In the genomic region with DNA sequence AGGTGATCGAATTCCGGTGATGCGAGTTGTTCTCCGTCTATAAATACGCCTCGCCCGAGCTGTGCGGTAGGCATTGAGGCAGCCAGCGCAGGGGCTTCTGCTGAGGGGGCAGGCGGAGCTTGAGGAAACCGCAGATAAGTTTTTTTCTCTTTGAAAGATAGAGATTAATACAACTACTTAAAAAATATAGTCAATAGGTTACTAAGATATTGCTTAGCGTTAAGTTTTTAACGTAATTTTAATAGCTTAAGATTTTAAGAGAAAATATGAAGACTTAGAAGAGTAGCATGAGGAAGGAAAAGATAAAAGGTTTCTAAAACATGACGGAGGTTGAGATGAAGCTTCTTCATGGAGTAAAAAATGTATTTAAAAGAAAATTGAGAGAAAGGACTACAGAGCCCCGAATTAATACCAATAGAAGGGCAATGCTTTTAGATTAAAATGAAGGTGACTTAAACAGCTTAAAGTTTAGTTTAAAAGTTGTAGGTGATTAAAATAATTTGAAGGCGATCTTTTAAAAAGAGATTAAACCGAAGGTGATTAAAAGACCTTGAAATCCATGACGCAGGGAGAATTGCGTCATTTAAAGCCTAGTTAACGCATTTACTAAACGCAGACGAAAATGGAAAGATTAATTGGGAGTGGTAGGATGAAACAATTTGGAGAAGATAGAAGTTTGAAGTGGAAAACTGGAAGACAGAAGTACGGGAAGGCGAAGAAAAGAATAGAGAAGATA, we compare ENCODE assay signal across 1 cellular context.
A peak's percentile ranks its signal among the peaks of the same experiment; 100 is the strongest.
TF ChIP-seq lines count a peak whose summit lies in the region.

A gene (plus strand): TSS at position 69 of the 736 bp plus-strand sequence.

TF ChIP-seq in K562, 482 proteins besides CTCF, POLR2A, EP300 and RAD21 (continued from another document and continues in another):
- TF ChIP-seq, protein P1, sequence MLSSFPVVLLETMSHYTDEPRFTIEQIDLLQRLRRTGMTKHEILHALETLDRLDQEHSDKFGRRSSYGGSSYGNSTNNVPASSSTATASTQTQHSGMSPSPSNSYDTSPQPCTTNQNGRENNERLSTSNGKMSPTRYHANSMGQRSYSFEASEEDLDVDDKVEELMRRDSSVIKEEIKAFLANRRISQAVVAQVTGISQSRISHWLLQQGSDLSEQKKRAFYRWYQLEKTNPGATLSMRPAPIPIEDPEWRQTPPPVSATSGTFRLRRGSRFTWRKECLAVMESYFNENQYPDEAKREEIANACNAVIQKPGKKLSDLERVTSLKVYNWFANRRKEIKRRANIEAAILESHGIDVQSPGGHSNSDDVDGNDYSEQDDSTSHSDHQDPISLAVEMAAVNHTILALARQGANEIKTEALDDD (IDR thresholded peaks at IDR 0.05): peak; percentile 25; the same call in 1 of the 2 replicates
- peak; percentile 67 for TF ChIP-seq RBFOX2 (IDR thresholded peaks at IDR 0.05; ENCODE audit: low read depth, low read length)
- TF ChIP-seq TAF7 (tag; IDR thresholded peaks at IDR 0.05): peak; percentile 98
- TF ChIP-seq EHMT2 (IDR thresholded peaks at IDR 0.05): no peak
- TF ChIP-seq MIER1 (IDR thresholded peaks at IDR 0.05; ENCODE audit: low read depth): no peak
- 0 out of 2 replicates have a peak, but pooled peaks have one; percentile 43 for TF ChIP-seq SIN3B (IDR thresholded peaks at IDR 0.05; ENCODE audit: low read depth)
- TF ChIP-seq, protein P2, sequence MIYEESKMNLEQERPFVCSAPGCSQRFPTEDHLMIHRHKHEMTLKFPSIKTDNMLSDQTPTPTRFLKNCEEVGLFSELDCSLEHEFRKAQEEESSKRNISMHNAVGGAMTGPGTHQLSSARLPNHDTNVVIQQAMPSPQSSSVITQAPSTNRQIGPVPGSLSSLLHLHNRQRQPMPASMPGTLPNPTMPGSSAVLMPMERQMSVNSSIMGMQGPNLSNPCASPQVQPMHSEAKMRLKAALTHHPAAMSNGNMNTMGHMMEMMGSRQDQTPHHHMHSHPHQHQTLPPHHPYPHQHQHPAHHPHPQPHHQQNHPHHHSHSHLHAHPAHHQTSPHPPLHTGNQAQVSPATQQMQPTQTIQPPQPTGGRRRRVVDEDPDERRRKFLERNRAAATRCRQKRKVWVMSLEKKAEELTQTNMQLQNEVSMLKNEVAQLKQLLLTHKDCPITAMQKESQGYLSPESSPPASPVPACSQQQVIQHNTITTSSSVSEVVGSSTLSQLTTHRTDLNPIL (CRISPR knock-in tag; IDR thresholded peaks at IDR 0.05): peak; percentile 98
- peak; percentile 78 for TF ChIP-seq NELFE (IDR thresholded peaks at IDR 0.05; ENCODE audit: insufficient read depth, insufficient read length)
- TF ChIP-seq MAFK (IDR thresholded peaks at IDR 0.05; ENCODE audit: low read length): peak; percentile 41; the same call in 1 of the 2 replicates
- TF ChIP-seq, protein P3, sequence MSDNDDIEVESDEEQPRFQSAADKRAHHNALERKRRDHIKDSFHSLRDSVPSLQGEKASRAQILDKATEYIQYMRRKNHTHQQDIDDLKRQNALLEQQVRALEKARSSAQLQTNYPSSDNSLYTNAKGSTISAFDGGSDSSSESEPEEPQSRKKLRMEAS (CRISPR knock-in tag; IDR thresholded peaks at IDR 0.05): peak; percentile 53; the same call in 1 of the 2 replicates
- TF ChIP-seq, protein P4, sequence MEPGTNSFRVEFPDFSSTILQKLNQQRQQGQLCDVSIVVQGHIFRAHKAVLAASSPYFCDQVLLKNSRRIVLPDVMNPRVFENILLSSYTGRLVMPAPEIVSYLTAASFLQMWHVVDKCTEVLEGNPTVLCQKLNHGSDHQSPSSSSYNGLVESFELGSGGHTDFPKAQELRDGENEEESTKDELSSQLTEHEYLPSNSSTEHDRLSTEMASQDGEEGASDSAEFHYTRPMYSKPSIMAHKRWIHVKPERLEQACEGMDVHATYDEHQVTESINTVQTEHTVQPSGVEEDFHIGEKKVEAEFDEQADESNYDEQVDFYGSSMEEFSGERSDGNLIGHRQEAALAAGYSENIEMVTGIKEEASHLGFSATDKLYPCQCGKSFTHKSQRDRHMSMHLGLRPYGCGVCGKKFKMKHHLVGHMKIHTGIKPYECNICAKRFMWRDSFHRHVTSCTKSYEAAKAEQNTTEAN (CRISPR knock-in tag; IDR thresholded peaks at IDR 0.05): no peak
- TF ChIP-seq, protein P5, sequence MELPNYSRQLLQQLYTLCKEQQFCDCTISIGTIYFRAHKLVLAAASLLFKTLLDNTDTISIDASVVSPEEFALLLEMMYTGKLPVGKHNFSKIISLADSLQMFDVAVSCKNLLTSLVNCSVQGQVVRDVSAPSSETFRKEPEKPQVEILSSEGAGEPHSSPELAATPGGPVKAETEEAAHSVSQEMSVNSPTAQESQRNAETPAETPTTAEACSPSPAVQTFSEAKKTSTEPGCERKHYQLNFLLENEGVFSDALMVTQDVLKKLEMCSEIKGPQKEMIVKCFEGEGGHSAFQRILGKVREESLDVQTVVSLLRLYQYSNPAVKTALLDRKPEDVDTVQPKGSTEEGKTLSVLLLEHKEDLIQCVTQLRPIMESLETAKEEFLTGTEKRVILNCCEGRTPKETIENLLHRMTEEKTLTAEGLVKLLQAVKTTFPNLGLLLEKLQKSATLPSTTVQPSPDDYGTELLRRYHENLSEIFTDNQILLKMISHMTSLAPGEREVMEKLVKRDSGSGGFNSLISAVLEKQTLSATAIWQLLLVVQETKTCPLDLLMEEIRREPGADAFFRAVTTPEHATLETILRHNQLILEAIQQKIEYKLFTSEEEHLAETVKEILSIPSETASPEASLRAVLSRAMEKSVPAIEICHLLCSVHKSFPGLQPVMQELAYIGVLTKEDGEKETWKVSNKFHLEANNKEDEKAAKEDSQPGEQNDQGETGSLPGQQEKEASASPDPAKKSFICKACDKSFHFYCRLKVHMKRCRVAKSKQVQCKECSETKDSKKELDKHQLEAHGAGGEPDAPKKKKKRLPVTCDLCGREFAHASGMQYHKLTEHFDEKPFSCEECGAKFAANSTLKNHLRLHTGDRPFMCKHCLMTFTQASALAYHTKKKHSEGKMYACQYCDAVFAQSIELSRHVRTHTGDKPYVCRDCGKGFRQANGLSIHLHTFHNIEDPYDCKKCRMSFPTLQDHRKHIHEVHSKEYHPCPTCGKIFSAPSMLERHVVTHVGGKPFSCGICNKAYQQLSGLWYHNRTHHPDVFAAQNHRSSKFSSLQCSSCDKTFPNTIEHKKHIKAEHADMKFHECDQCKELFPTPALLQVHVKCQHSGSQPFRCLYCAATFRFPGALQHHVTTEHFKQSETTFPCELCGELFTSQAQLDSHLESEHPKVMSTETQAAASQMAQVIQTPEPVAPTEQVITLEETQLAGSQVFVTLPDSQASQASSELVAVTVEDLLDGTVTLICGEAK (IDR thresholded peaks at IDR 0.05): 0 out of 2 replicates have a peak, but pooled peaks have one; percentile 52
- TF ChIP-seq, protein P5 (CRISPR knock-in tag; IDR thresholded peaks at IDR 0.05): peak; percentile 58; the same call in 1 of the 2 replicates
- peak; percentile 8 for TF ChIP-seq DDX20 (tag; IDR thresholded peaks at IDR 0.05; ENCODE audit: low read depth)
- peak; percentile 28 for TF ChIP-seq ZNF146 (CRISPR knock-in tag; IDR thresholded peaks at IDR 0.05; ENCODE audit: unreplicated experiment)
- TF ChIP-seq ZNF695 (CRISPR knock-in tag; IDR thresholded peaks at IDR 0.05): peak; percentile 96
- TF ChIP-seq MEF2A (IDR thresholded peaks at IDR 0.05; ENCODE audit: control insufficient read depth, low read depth, low read length): peak; percentile 94
- 0 out of 2 replicates have a peak, but pooled peaks have one; percentile 52 for TF ChIP-seq SRSF1 (IDR thresholded peaks at IDR 0.05; ENCODE audit: low read depth, low read length)
- TF ChIP-seq ZNF696 (CRISPR knock-in tag; conservative IDR thresholded peaks at IDR 0.05): peak; percentile 94
- peak; percentile 79 for TF ChIP-seq TCFL5 (CRISPR knock-in tag; conservative IDR thresholded peaks at IDR 0.05)
- TF ChIP-seq MTA1 (IDR thresholded peaks at IDR 0.05; ENCODE audit: borderline replicate concordance): no peak; the same call in 1 of the 2 replicates
- 0 out of 2 replicates have a peak, but pooled peaks have one; percentile 5 for TF ChIP-seq KLF1 (tag; IDR thresholded peaks at IDR 0.05)
- peak; percentile 75 for TF ChIP-seq MECOM (CRISPR knock-in tag; IDR thresholded peaks at IDR 0.05)
- no peak for TF ChIP-seq C11orf30 (IDR thresholded peaks at IDR 0.05; ENCODE audit: low read depth)
- peak; percentile 59; the same call in 1 of the 2 replicates for TF ChIP-seq PHB2 (IDR thresholded peaks at IDR 0.05; ENCODE audit: low read depth)
- TF ChIP-seq TBL1XR1 (IDR thresholded peaks at IDR 0.05; ENCODE audit: low read length in 2 of 2): peak; percentile 87 to 92
- TF ChIP-seq TRIM24 (IDR thresholded peaks at IDR 0.05): peak in 1 of 2 experiments; percentile 30; a peak in 1 of 4 replicates
- TF ChIP-seq TAF9B (IDR thresholded peaks at IDR 0.05; ENCODE audit: partially characterized antibody): peak; percentile 96
- TF ChIP-seq, protein P6, sequence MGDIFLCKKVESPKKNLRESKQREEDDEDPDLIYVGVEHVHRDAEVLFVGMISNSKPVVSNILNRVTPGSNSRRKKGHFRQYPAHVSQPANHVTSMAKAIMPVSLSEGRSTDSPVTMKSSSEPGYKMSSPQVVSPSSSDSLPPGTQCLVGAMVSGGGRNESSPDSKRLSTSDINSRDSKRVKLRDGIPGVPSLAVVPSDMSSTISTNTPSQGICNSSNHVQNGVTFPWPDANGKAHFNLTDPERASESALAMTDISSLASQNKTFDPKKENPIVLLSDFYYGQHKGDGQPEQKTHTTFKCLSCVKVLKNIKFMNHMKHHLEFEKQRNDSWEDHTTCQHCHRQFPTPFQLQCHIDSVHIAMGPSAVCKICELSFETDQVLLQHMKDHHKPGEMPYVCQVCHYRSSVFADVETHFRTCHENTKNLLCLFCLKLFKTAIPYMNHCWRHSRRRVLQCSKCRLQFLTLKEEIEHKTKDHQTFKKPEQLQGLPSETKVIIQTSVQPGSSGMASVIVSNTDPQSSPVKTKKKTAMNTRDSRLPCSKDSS (IDR thresholded peaks at IDR 0.05; ENCODE audit: low read depth, partially characterized antibody): no peak
- peak; percentile 100 for TF ChIP-seq ZNF253 (CRISPR knock-in tag; conservative IDR thresholded peaks at IDR 0.05)
- peak; percentile 99 for TF ChIP-seq NFXL1 (CRISPR knock-in tag; IDR thresholded peaks at IDR 0.05)
- TF ChIP-seq POLR2G (IDR thresholded peaks at IDR 0.05; ENCODE audit: low read depth, low read length): peak; percentile 81; the same call in 1 of the 2 replicates
- TF ChIP-seq OTX1 (CRISPR knock-in tag; IDR thresholded peaks at IDR 0.05): peak; percentile 100
- TF ChIP-seq, protein P7, sequence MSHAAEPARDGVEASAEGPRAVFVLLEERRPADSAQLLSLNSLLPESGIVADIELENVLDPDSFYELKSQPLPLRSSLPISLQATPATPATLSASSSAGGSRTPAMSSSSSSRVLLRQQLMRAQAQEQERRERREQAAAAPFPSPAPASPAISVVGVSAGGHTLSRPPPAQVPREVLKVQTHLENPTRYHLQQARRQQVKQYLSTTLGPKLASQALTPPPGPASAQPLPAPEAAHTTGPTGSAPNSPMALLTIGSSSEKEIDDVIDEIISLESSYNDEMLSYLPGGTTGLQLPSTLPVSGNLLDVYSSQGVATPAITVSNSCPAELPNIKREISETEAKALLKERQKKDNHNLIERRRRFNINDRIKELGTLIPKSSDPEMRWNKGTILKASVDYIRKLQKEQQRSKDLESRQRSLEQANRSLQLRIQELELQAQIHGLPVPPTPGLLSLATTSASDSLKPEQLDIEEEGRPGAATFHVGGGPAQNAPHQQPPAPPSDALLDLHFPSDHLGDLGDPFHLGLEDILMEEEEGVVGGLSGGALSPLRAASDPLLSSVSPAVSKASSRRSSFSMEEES (CRISPR knock-in tag; IDR thresholded peaks at IDR 0.05): peak; percentile 73
- TF ChIP-seq, protein P8, sequence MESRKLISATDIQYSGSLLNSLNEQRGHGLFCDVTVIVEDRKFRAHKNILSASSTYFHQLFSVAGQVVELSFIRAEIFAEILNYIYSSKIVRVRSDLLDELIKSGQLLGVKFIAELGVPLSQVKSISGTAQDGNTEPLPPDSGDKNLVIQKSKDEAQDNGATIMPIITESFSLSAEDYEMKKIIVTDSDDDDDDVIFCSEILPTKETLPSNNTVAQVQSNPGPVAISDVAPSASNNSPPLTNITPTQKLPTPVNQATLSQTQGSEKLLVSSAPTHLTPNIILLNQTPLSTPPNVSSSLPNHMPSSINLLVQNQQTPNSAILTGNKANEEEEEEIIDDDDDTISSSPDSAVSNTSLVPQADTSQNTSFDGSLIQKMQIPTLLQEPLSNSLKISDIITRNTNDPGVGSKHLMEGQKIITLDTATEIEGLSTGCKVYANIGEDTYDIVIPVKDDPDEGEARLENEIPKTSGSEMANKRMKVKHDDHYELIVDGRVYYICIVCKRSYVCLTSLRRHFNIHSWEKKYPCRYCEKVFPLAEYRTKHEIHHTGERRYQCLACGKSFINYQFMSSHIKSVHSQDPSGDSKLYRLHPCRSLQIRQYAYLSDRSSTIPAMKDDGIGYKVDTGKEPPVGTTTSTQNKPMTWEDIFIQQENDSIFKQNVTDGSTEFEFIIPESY (CRISPR knock-in tag; IDR thresholded peaks at IDR 0.05): peak; percentile 53
- 0 out of 2 replicates have a peak, but pooled peaks have one; percentile 7 for TF ChIP-seq XRCC3 (IDR thresholded peaks at IDR 0.05)
- peak; percentile 99 for TF ChIP-seq HMG20B (CRISPR knock-in tag; IDR thresholded peaks at IDR 0.05)
- TF ChIP-seq ZNF197 (CRISPR knock-in tag; IDR thresholded peaks at IDR 0.05; ENCODE audit: low read depth): peak; percentile 54; the same call in 1 of the 2 replicates
- TF ChIP-seq SIN3A (IDR thresholded peaks at IDR 0.05; ENCODE audit: borderline replicate concordance in 2 of 2, control insufficient read depth in 1 of 2, low read depth in 2 of 2, low read length in 2 of 2): peak; percentile 51 to 88; a peak in 3 of 4 replicates
- TF ChIP-seq SRSF3 (IDR thresholded peaks at IDR 0.05; ENCODE audit: insufficient read depth, low read length): no peak
- TF ChIP-seq BCOR (IDR thresholded peaks at IDR 0.05): peak; percentile 39; the same call in 1 of the 2 replicates
- TF ChIP-seq GABPB2 (CRISPR knock-in tag; conservative IDR thresholded peaks at IDR 0.05): peak; percentile 98
- TF ChIP-seq NFIC (IDR thresholded peaks at IDR 0.05): peak; percentile 73
